ENCODE assay signal across 11 cellular contexts in the genomic region with DNA sequence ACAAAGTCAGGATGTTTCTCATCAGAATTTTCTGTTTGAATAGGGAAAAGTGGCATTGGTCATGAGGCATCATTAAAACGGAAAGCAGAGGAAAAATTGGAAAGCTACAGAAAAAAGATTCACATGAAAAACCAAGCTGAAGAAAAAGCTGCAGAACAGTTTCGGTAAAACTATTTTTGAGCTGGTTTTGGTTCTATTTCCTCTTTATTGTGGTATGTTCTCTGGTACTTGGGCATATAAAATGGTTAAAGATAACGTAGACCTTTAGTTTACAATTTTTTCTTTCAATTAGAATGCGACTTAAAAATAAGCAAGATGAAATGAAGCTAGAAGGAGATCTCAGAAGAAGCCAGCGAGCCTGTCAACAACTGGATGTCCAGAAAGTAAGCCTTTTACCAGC.
A peak's percentile ranks its signal among the peaks of the same experiment; 100 is the strongest.
DNase-seq lines count a peak whose midpoint lies in the region; ATAC-seq lines count a peak whose summit lies in the region.
"Had no signal": no experiment of that assay in that cellular context is flagged by ENCODE, and none has a peak within 500 bp of the region (broad histone marks: within the 10 kb centered on the region; RNA-seq: fewer than 3 reads in every experiment).

No MANE protein-coding gene starts in this region.

- ATAC-seq in GM21723 (IDR thresholded peaks at IDR 0.05; ENCODE audit: unreplicated experiment) (peak; percentile 53), HG03439 (IDR thresholded peaks at IDR 0.05; ENCODE audit: unreplicated experiment) (peak; percentile 47), memory B cell (ENCODE audit: low read depth) (peak; percentile 45)
- no peak for ATAC-seq in activated CD4-positive, CD25-positive, alpha-beta regulatory T cell treated with anti-CD3 and anti-CD28 coated beads, Interleukin-2, amount 50 U/mL, for 24 hours
- ATAC-seq: natural killer cell had no signal

- peaks cover 17% of the 10 kb centered on the region for H3K36me3 Mint-ChIP-seq in memory B cell

- peaks cover 26% of the 10 kb centered on the region for H3K4me1 Mint-ChIP-seq in memory B cell

- DNase-seq in NOMO-1 treated with DMSO at 0.1 percent for 48 hours (lab: John Stamatoyannopoulos, UW; ENCODE audit: unreplicated experiment) (peak; percentile 20), NOMO-1 treated with dmso at 0.1 percent for 144 hours (lab: John Stamatoyannopoulos, UW; ENCODE audit: unreplicated experiment) (no peak), memory B cell (ENCODE audit: low spot score in 2 of 2) (no peak), NCI-H226 (no peak)
- no peak for DNase-seq in activated CD4-positive, CD25-positive, alpha-beta regulatory T cell (lab: John Stamatoyannopoulos, UW)
- DNase-seq: activated naive CD4-positive, alpha-beta T cell treated with anti-CD3 and anti-CD28 coated beads, Interleukin-2, amount 50 U/mL, for 16 hours; natural killer cell; NCI-H526 treated with DMSO at 0.1 percent for 48 hours had no signal

- H3K27ac Mint-ChIP-seq in memory B cell, result peak overlapping the region; percentile 90
- H3K27ac Mint-ChIP-seq: natural killer cell had no signal

- H3K4me3 Mint-ChIP-seq in memory B cell, result peak overlapping the region; percentile 87
- H3K4me3 Mint-ChIP-seq: natural killer cell had no signal

- H3K27me3 Mint-ChIP-seq in memory B cell, result no peaks in the 10 kb centered on the region

- no peaks in the 10 kb centered on the region for H3K9me3 Mint-ChIP-seq in memory B cell
- H3K9me3 Mint-ChIP-seq: natural killer cell had no signal

Comparison
In these comparisons a context has a peak if more than half of its experiments do, and no peak if none do; other contexts are left out.
1. ATAC-seq: peak in GM21723 (single experiment), HG03439 (single experiment) and memory B cell (single experiment); none in activated CD4-positive, CD25-positive, alpha-beta regulatory T cell treated with anti-CD3 and anti-CD28 coated beads, Interleukin-2, amount 50 U/mL, for 24 hours (0 of 2).